Comparison of ENCODE assay signal across 21 cellular contexts in the genomic region with DNA sequence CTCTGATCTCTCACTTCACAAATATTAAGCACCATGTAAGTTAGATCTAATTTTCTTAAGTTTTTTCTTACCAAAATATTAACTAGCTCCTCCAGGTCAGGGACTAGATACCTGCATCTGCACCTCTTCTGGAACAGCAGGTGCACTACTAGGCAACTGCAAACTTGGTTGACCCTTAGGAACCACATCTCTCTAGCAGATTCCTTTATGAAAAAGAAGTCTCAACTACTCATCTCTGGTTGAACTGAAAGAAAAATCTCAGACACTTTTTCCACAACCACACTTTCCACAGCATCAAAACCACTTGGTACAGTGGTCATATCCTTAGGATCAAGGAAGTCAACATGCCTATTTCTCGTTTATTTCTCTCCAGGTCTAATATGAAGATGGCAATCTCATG. TPM values are rescaled to one million over a fixed set of nuclear protein-coding genes. Genes with fewer than 3 reads are reported as not detected.
DNase-seq lines count a peak whose midpoint lies in the region; ATAC-seq, FAIRE-seq and TF ChIP-seq lines count a peak whose summit lies in the region.
"Had no signal": no experiment of that assay in that cellular context is flagged by ENCODE, and none has a peak within 500 bp of the region (broad histone marks: within the 10 kb centered on the region; RNA-seq: fewer than 3 reads in every experiment).

No MANE protein-coding gene starts in this region.

- no peak for TF ChIP-seq CTCF in activated B cell treated with CpG ODN at 0.5 μM for 24 hours (IDR thresholded peaks at IDR 0.05)

- H3K9me3 Mint-ChIP-seq in stimulated activated naive CD8-positive, alpha-beta T cell treated with anti-CD3 and anti-CD28 coated beads, Interleukin-15, amount 100 ng/mL, for 72 hours = no peaks in the 10 kb centered on the region
- H3K9me3 Mint-ChIP-seq in activated B cell treated with CpG ODN at 0.5 μM for 24 hours = no peaks in the 10 kb centered on the region
- H3K9me3 Mint-ChIP-seq in natural killer cell treated with Interleukin-12 subunit alpha and Interleukin-12 subunit beta and Interleukin-15 and Interleukin-18, amount 100 ng/mL, for 72 hours = no peaks in the 10 kb centered on the region

- H3K4me1 Mint-ChIP-seq in stimulated activated naive CD8-positive, alpha-beta T cell treated with anti-CD3 and anti-CD28 coated beads, Interleukin-15, amount 100 ng/mL, for 72 hours = peaks cover 42% of the 10 kb centered on the region
- peaks cover 72% of the 10 kb centered on the region for H3K4me1 Mint-ChIP-seq in activated B cell treated with CpG ODN at 0.5 μM for 24 hours
- peaks cover 40 to 65% of the 10 kb centered on the region in 2 donors for H3K4me1 Mint-ChIP-seq in natural killer cell treated with Interleukin-12 subunit alpha and Interleukin-12 subunit beta and Interleukin-15 and Interleukin-18, amount 100 ng/mL, for 72 hours (ENCODE audit: low read depth in 2 of 2)

- H3K27ac Mint-ChIP-seq in stimulated activated naive CD8-positive, alpha-beta T cell treated with anti-CD3 and anti-CD28 coated beads, Interleukin-15, amount 100 ng/mL, for 72 hours = peak overlapping the region in 1 of 2 donors; percentile 55
- H3K27ac Mint-ChIP-seq in activated B cell treated with CpG ODN at 0.5 μM for 24 hours = peak overlapping the region; percentile 57
- H3K27ac Mint-ChIP-seq in natural killer cell treated with Interleukin-12 subunit alpha and Interleukin-12 subunit beta and Interleukin-15 and Interleukin-18, amount 100 ng/mL, for 72 hours = peak overlapping the region; percentile 6 to 61
- H3K27ac Mint-ChIP-seq: CD4-positive, alpha-beta memory T cell had no signal

- no peak for DNase-seq in stimulated activated naive CD8-positive, alpha-beta T cell treated with anti-CD3 and anti-CD28 coated beads, Interleukin-15, Interleukin-2, amounts not matched to agents 100 U/mL and 50 U/mL, for 24 hours
- DNase-seq in stimulated activated naive CD8-positive, alpha-beta T cell treated with anti-CD3 and anti-CD28 coated beads, Interleukin-15, amount 100 ng/mL, for 72 hours = no peak
- DNase-seq in activated B cell treated with CpG ODN at 0.5 μM for 24 hours (no peak), kidney tubule cell (ENCODE audit: low spot score) (no peak), HTR-8/SVneo (ENCODE audit: insufficient read length, low spot score) (no peak), hepatic stellate cell (ENCODE audit: low spot score) (no peak)
- no peak for DNase-seq in natural killer cell treated with Interleukin-12 subunit alpha and Interleukin-12 subunit beta and Interleukin-15 and Interleukin-18, amount 100 ng/mL, for 72 hours (ENCODE audit: low spot score)
- DNase-seq: CD4-positive, alpha-beta memory T cell; GM23248; HCEC 1CT; KBM-7; NCI-H1105 treated with DMSO at 0.1 percent for 48 hours; NCI-H2081; NCI-H2171; NCI-H345; NCI-H524; NCI-H82; SIG-M5 had no signal

- CTCF ChIA-PET in activated B cell treated with CpG ODN at 0.5 μM for 24 hours (lab: Charles Lee) = no interaction called here

- intact Hi-C loops in activated B cell treated with CpG ODN at 0.5 μM for 24 hours (cut with micrococcal nuclease) = no loop called here

- ATAC-seq in stimulated activated naive CD8-positive, alpha-beta T cell treated with anti-CD3 and anti-CD28 coated beads, Interleukin-15, Interleukin-2, amounts not matched to agents 100 U/mL and 50 U/mL, for 24 hours = peak; percentile 72
- ATAC-seq in stimulated activated naive CD8-positive, alpha-beta T cell treated with anti-CD3 and anti-CD28 coated beads, Interleukin-15, amount 100 ng/mL, for 72 hours = no peak
- ATAC-seq in activated B cell treated with CpG ODN at 0.5 μM for 24 hours (ENCODE audit: low read depth) = no peak
- ATAC-seq in natural killer cell treated with Interleukin-12 subunit alpha and Interleukin-12 subunit beta and Interleukin-15 and Interleukin-18, amount 100 ng/mL, for 72 hours = no peak
- ATAC-seq: A549, Panc1 had no signal

- H3K4me3 Mint-ChIP-seq in stimulated activated naive CD8-positive, alpha-beta T cell treated with anti-CD3 and anti-CD28 coated beads, Interleukin-15, amount 100 ng/mL, for 72 hours = no peak overlapping the region
- H3K4me3 Mint-ChIP-seq in activated B cell treated with CpG ODN at 0.5 μM for 24 hours = no peak overlapping the region
- H3K4me3 Mint-ChIP-seq in natural killer cell treated with Interleukin-12 subunit alpha and Interleukin-12 subunit beta and Interleukin-15 and Interleukin-18, amount 100 ng/mL, for 72 hours = no peak overlapping the region
- H3K4me3 Mint-ChIP-seq: CD4-positive, alpha-beta memory T cell had no signal

- H3K27me3 Mint-ChIP-seq in stimulated activated naive CD8-positive, alpha-beta T cell treated with anti-CD3 and anti-CD28 coated beads, Interleukin-15, amount 100 ng/mL, for 72 hours = no peaks in the 10 kb centered on the region
- no peaks in the 10 kb centered on the region for H3K27me3 Mint-ChIP-seq in activated B cell treated with CpG ODN at 0.5 μM for 24 hours
- no peaks in the 10 kb centered on the region for H3K27me3 Mint-ChIP-seq in natural killer cell treated with Interleukin-12 subunit alpha and Interleukin-12 subunit beta and Interleukin-15 and Interleukin-18, amount 100 ng/mL, for 72 hours
- H3K27me3 Mint-ChIP-seq: CD4-positive, alpha-beta memory T cell had no signal

- no peak for FAIRE-seq in HTR-8/SVneo (lab: Jason Lieb, UNC)
- FAIRE-seq: A549, GM12891 had no signal

- POLR2A ChIA-PET in activated B cell treated with CpG ODN at 0.5 μM for 24 hours (lab: Charles Lee) = interaction anchor here (1.3 kb wide), 1 partner anchor 21 kb away, joined by 9 read pairs; no protein-coding TSS in a partner anchor

- H3K36me3 Mint-ChIP-seq in activated B cell treated with CpG ODN at 0.5 μM for 24 hours (ENCODE audit: low read depth) = no peaks in the 10 kb centered on the region
- H3K36me3 Mint-ChIP-seq in natural killer cell treated with Interleukin-12 subunit alpha and Interleukin-12 subunit beta and Interleukin-15 and Interleukin-18, amount 100 ng/mL, for 72 hours = no peaks in the 10 kb centered on the region

RNA-seq across cellular contexts. Expression of a gene that starts 52.4 kb away (rescaled TPM):
- 28.7 and 29.1 TPM in 2 replicates for total RNA-seq in activated B cell treated with CpG ODN at 0.5 μM for 24 hours
- 10 to 100 TPM; 11.6 to 14.1 TPM for total RNA-seq in natural killer cell treated with Interleukin-12 subunit alpha and Interleukin-12 subunit beta and Interleukin-15 and Interleukin-18, amount 100 ng/mL, for 72 hours
